In genomic region chr17:75093543-75094158, GRCh38 we compare ENCODE assay signal across 1 cellular context.
TF ChIP-seq lines count a peak whose summit lies in the region.

No MANE protein-coding gene starts in this region.

TF ChIP-seq in H1, 55 proteins besides CTCF, POLR2A, EP300 and RAD21:
- TF ChIP-seq RXRA (IDR thresholded peaks at IDR 0.05; ENCODE audit: insufficient read depth, low read depth, low read length) (no peak), GTF2F1 (IDR thresholded peaks at IDR 0.05; ENCODE audit: borderline replicate concordance, low read depth, low read length) (no peak), SAP30 (IDR thresholded peaks at IDR 0.05; ENCODE audit: insufficient read depth, insufficient replicate concordance, low read length) (no peak), TEAD4 (IDR thresholded peaks at IDR 0.05; ENCODE audit: low read depth, low read length) (no peak), ATF3 (IDR thresholded peaks at IDR 0.05; ENCODE audit: insufficient read depth, low read depth, low read length) (no peak), EGR1 (IDR thresholded peaks at IDR 0.05; ENCODE audit: borderline replicate concordance, low read depth, low read length) (no peak), FOSL1 (IDR thresholded peaks at IDR 0.05; ENCODE audit: insufficient read depth, low read depth, low read length) (no peak), RBBP5 (IDR thresholded peaks at IDR 0.05; ENCODE audit: borderline replicate concordance, low read depth, low read length) (no peak), CBX5 (IDR thresholded peaks at IDR 0.05; ENCODE audit: low read depth, low read length) (no peak), CTBP2 (IDR thresholded peaks at IDR 0.05; ENCODE audit: borderline replicate concordance, insufficient read depth, insufficient read length, low read length) (no peak), NANOG (IDR thresholded peaks at IDR 0.05; ENCODE audit: insufficient read depth, low read depth, low read length, poor library complexity, severe bottlenecking) (no peak), SUZ12 (IDR thresholded peaks at IDR 0.05; ENCODE audit: low read length) (no peak), SP2 (IDR thresholded peaks at IDR 0.05; ENCODE audit: low read length) (no peak), YY1 (IDR thresholded peaks at IDR 0.05; ENCODE audit: low read depth, low read length) (no peak), USF2 (IDR thresholded peaks at IDR 0.05; ENCODE audit: low read length) (no peak), SIRT6 (IDR thresholded peaks at IDR 0.05; ENCODE audit: low read length) (no peak)
